ENCODE assay signal across 1 cellular context in genomic region chr21:41112740-41113692, GRCh38.
A peak's percentile ranks its signal among the peaks of the same experiment; 100 is the strongest.
TF ChIP-seq lines count a peak whose summit lies in the region.

No MANE protein-coding gene starts in this region.

TF ChIP-seq in H1, 55 proteins besides CTCF, POLR2A, EP300 and RAD21 (continued from another document):
- TF ChIP-seq RBBP5 (IDR thresholded peaks at IDR 0.05; ENCODE audit: borderline replicate concordance, low read depth, low read length) = peak; percentile 42; the same call in 1 of the 2 replicates
- TF ChIP-seq RFX5 (IDR thresholded peaks at IDR 0.05; ENCODE audit: borderline replicate concordance, low read depth, low read length) = 0 out of 2 replicates have a peak, but pooled peaks have one; percentile 27
- TF ChIP-seq KDM5A (IDR thresholded peaks at IDR 0.05; ENCODE audit: low read length) = no peak
TF ChIP-seq in H1: peak in this region for 3.
